Comparison of ENCODE assay signal across 1 cellular context in the genomic region with DNA sequence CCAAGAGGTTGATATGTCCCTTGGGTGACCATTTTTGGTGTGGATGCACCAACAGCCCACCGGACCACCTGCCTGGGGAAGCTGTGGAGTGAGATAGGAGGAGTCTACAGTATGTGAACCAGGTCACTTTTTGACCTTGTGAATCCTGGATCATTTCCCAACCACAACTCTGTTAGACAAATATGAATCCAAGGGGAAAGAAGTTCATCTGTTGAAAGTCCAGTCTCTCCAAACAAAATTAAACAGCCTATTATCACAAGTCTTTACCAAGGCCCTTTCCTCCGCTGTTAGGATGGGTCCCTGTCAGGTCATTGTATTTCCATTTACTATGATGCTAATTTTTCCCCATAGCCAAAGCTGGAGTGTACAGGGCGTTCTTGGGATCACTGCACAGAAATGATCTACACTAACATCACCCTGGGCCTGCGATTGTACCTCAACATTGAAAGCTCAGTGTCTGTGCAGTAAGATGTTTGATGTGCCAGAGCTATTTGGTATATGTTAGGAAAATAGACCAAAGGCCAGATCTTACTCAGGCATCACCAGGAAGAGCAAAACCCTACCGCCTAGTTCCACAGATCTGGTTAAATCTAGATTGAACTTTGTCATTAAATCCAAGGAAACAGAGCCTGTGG.
TF ChIP-seq lines count a peak whose summit lies in the region.

No MANE protein-coding gene starts in this region.

TF ChIP-seq in HepG2, 621 proteins besides CTCF, POLR2A, EP300 and RAD21 (continued from another document and continues in another):
- TF ChIP-seq, protein P1, sequence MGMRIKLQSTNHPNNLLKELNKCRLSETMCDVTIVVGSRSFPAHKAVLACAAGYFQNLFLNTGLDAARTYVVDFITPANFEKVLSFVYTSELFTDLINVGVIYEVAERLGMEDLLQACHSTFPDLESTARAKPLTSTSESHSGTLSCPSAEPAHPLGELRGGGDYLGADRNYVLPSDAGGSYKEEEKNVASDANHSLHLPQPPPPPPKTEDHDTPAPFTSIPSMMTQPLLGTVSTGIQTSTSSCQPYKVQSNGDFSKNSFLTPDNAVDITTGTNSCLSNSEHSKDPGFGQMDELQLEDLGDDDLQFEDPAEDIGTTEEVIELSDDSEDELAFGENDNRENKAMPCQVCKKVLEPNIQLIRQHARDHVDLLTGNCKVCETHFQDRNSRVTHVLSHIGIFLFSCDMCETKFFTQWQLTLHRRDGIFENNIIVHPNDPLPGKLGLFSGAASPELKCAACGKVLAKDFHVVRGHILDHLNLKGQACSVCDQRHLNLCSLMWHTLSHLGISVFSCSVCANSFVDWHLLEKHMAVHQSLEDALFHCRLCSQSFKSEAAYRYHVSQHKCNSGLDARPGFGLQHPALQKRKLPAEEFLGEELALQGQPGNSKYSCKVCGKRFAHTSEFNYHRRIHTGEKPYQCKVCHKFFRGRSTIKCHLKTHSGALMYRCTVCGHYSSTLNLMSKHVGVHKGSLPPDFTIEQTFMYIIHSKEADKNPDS (CRISPR knock-in tag; IDR thresholded peaks at IDR 0.05), result no peak
- TF ChIP-seq ZNF607 (CRISPR knock-in tag; IDR thresholded peaks at IDR 0.05; ENCODE audit: borderline replicate concordance), result no peak; the same call in 1 of the 2 replicates
- TF ChIP-seq, protein P2, sequence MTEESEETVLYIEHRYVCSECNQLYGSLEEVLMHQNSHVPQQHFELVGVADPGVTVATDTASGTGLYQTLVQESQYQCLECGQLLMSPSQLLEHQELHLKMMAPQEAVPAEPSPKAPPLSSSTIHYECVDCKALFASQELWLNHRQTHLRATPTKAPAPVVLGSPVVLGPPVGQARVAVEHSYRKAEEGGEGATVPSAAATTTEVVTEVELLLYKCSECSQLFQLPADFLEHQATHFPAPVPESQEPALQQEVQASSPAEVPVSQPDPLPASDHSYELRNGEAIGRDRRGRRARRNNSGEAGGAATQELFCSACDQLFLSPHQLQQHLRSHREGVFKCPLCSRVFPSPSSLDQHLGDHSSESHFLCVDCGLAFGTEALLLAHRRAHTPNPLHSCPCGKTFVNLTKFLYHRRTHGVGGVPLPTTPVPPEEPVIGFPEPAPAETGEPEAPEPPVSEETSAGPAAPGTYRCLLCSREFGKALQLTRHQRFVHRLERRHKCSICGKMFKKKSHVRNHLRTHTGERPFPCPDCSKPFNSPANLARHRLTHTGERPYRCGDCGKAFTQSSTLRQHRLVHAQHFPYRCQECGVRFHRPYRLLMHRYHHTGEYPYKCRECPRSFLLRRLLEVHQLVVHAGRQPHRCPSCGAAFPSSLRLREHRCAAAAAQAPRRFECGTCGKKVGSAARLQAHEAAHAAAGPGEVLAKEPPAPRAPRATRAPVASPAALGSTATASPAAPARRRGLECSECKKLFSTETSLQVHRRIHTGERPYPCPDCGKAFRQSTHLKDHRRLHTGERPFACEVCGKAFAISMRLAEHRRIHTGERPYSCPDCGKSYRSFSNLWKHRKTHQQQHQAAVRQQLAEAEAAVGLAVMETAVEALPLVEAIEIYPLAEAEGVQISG (CRISPR knock-in tag; IDR thresholded peaks at IDR 0.05), result 0 out of 2 replicates have a peak, but pooled peaks have one; percentile 14
- no peak for TF ChIP-seq GABPA (IDR thresholded peaks at IDR 0.05; ENCODE audit: low read depth, low read length)
- TF ChIP-seq GABPA (CRISPR knock-in tag; IDR thresholded peaks at IDR 0.05; ENCODE audit: low read depth), result no peak
- peak; percentile 42; the same call in 1 of the 2 replicates for TF ChIP-seq ATF2 (CRISPR knock-in tag; IDR thresholded peaks at IDR 0.05)
- peak; percentile 79 for TF ChIP-seq CREM (IDR thresholded peaks at IDR 0.05)
- no peak for TF ChIP-seq CREM (CRISPR knock-in tag; IDR thresholded peaks at IDR 0.05)
- TF ChIP-seq ZNF570 (CRISPR knock-in tag; IDR thresholded peaks at IDR 0.05; ENCODE audit: borderline replicate concordance), result no peak
- TF ChIP-seq, protein P3, sequence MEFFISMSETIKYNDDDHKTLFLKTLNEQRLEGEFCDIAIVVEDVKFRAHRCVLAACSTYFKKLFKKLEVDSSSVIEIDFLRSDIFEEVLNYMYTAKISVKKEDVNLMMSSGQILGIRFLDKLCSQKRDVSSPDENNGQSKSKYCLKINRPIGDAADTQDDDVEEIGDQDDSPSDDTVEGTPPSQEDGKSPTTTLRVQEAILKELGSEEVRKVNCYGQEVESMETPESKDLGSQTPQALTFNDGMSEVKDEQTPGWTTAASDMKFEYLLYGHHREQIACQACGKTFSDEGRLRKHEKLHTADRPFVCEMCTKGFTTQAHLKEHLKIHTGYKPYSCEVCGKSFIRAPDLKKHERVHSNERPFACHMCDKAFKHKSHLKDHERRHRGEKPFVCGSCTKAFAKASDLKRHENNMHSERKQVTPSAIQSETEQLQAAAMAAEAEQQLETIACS (CRISPR knock-in tag; IDR thresholded peaks at IDR 0.05), result no peak
- TF ChIP-seq SALL1 (CRISPR knock-in tag; IDR thresholded peaks at IDR 0.05), result peak; percentile 75
- TF ChIP-seq ZNF558 (CRISPR knock-in tag; IDR thresholded peaks at IDR 0.05; ENCODE audit: borderline replicate concordance), result no peak
- TF ChIP-seq, protein P4, sequence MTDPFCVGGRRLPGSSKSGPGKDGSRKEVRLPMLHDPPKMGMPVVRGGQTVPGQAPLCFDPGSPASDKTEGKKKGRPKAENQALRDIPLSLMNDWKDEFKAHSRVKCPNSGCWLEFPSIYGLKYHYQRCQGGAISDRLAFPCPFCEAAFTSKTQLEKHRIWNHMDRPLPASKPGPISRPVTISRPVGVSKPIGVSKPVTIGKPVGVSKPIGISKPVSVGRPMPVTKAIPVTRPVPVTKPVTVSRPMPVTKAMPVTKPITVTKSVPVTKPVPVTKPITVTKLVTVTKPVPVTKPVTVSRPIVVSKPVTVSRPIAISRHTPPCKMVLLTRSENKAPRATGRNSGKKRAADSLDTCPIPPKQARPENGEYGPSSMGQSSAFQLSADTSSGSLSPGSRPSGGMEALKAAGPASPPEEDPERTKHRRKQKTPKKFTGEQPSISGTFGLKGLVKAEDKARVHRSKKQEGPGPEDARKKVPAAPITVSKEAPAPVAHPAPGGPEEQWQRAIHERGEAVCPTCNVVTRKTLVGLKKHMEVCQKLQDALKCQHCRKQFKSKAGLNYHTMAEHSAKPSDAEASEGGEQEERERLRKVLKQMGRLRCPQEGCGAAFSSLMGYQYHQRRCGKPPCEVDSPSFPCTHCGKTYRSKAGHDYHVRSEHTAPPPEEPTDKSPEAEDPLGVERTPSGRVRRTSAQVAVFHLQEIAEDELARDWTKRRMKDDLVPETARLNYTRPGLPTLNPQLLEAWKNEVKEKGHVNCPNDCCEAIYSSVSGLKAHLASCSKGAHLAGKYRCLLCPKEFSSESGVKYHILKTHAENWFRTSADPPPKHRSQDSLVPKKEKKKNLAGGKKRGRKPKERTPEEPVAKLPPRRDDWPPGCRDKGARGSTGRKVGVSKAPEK (CRISPR knock-in tag; IDR thresholded peaks at IDR 0.05; ENCODE audit: borderline replicate concordance), result 0 out of 2 replicates have a peak, but pooled peaks have one; percentile 74
- no peak for TF ChIP-seq HNRNPH1 (optimal IDR thresholded peaks at IDR 0.05; ENCODE audit: low read depth, low read length)
- TF ChIP-seq ZNF556 (CRISPR knock-in tag; IDR thresholded peaks at IDR 0.05; ENCODE audit: borderline replicate concordance), result no peak
- peak; percentile 86 for TF ChIP-seq ASH2L (IDR thresholded peaks at IDR 0.05; ENCODE audit: insufficient read length, low read depth, low read length)
- peak; percentile 74 for TF ChIP-seq POGZ (CRISPR knock-in tag; IDR thresholded peaks at IDR 0.05)
- TF ChIP-seq SMAD3 (CRISPR knock-in tag; IDR thresholded peaks at IDR 0.05), result no peak
- TF ChIP-seq PAX8 (CRISPR knock-in tag; IDR thresholded peaks at IDR 0.05; ENCODE audit: borderline replicate concordance), result no peak
- TF ChIP-seq ZNF777 (CRISPR knock-in tag; IDR thresholded peaks at IDR 0.05), result no peak
- TF ChIP-seq, protein P5, sequence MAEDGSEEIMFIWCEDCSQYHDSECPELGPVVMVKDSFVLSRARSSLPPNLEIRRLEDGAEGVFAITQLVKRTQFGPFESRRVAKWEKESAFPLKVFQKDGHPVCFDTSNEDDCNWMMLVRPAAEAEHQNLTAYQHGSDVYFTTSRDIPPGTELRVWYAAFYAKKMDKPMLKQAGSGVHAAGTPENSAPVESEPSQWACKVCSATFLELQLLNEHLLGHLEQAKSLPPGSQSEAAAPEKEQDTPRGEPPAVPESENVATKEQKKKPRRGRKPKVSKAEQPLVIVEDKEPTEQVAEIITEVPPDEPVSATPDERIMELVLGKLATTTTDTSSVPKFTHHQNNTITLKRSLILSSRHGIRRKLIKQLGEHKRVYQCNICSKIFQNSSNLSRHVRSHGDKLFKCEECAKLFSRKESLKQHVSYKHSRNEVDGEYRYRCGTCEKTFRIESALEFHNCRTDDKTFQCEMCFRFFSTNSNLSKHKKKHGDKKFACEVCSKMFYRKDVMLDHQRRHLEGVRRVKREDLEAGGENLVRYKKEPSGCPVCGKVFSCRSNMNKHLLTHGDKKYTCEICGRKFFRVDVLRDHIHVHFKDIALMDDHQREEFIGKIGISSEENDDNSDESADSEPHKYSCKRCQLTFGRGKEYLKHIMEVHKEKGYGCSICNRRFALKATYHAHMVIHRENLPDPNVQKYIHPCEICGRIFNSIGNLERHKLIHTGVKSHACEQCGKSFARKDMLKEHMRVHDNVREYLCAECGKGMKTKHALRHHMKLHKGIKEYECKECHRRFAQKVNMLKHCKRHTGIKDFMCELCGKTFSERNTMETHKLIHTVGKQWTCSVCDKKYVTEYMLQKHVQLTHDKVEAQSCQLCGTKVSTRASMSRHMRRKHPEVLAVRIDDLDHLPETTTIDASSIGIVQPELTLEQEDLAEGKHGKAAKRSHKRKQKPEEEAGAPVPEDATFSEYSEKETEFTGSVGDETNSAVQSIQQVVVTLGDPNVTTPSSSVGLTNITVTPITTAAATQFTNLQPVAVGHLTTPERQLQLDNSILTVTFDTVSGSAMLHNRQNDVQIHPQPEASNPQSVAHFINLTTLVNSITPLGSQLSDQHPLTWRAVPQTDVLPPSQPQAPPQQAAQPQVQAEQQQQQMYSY (CRISPR knock-in tag; IDR thresholded peaks at IDR 0.05), result no peak
- TF ChIP-seq, protein P6, sequence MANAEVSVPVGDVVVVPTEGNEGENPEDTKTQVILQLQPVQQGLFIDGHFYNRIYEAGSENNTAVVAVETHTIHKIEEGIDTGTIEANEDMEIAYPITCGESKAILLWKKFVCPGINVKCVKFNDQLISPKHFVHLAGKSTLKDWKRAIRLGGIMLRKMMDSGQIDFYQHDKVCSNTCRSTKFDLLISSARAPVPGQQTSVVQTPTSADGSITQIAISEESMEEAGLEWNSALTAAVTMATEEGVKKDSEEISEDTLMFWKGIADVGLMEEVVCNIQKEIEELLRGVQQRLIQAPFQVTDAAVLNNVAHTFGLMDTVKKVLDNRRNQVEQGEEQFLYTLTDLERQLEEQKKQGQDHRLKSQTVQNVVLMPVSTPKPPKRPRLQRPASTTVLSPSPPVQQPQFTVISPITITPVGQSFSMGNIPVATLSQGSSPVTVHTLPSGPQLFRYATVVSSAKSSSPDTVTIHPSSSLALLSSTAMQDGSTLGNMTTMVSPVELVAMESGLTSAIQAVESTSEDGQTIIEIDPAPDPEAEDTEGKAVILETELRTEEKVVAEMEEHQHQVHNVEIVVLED (CRISPR knock-in tag; IDR thresholded peaks at IDR 0.05; ENCODE audit: borderline replicate concordance), result no peak
- TF ChIP-seq CEBPG (CRISPR knock-in tag; IDR thresholded peaks at IDR 0.05), result peak; percentile 65
- TF ChIP-seq ARID5B (CRISPR knock-in tag; IDR thresholded peaks at IDR 0.05), result peak; percentile 92
- TF ChIP-seq ZNF224 (CRISPR knock-in tag; IDR thresholded peaks at IDR 0.05), result no peak
- 0 out of 2 replicates have a peak, but pooled peaks have one; percentile 26 for TF ChIP-seq ELF3 (CRISPR knock-in tag; IDR thresholded peaks at IDR 0.05)
- no peak for TF ChIP-seq AGO2 (optimal IDR thresholded peaks at IDR 0.05; ENCODE audit: low read depth, low read length)
